14 cellular contexts compared by ENCODE assay signal in the genomic region with DNA sequence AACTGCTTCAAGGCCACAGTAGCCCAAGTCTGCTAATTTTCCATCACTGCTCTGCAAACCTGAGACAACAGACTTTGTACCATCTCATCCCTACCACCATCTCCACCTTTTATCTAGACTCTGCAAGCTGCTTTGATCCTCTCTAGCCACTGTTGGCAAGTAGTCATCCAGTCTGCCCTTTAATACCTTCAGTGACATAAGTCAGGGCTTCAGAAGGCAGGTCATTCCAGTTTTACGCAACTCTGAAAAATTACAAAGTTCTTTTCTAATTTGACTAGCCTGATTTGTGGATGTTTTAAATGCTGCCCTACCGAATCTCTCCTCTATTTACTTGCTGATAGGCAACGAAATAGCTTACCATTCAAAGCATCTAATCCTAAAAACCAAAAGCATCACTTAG. TPM values are rescaled to one million over a fixed set of nuclear protein-coding genes. Genes with fewer than 3 reads are reported as not detected.
A peak's percentile ranks its signal among the peaks of the same experiment; 100 is the strongest.
DNase-seq lines count a peak whose midpoint lies in the region; ATAC-seq, FAIRE-seq and TF ChIP-seq lines count a peak whose summit lies in the region.
"Had no signal": no experiment of that assay in that cellular context is flagged by ENCODE, and none has a peak within 500 bp of the region (broad histone marks: within the 10 kb centered on the region; RNA-seq: fewer than 3 reads in every experiment).

No MANE protein-coding gene starts in this region.

- no peaks in the 10 kb centered on the region for H3K9me3 ChIP-seq in ES-I3 (ENCODE audit: control insufficient read depth, insufficient read depth, low read length)
- H3K9me3 ChIP-seq in kidney (ENCODE audit: control insufficient read depth in 1 of 2, low read length in 2 of 2), result no peaks in the 10 kb centered on the region
- H3K9me3 ChIP-seq: esophagus squamous epithelium, pancreas, upper lobe of left lung had no signal

- no peak for TF ChIP-seq CTCF in kidney (IDR thresholded peaks at IDR 0.05; ENCODE audit: borderline replicate concordance, extremely low read depth, insufficient read depth)

- no peak overlapping the region for H3K27ac ChIP-seq in kidney (ENCODE audit: low read depth in 2 of 2, low read length in 2 of 2)
- H3K27ac ChIP-seq: KMS-11, pancreas had no signal

- H3K4me1 ChIP-seq in ES-I3 (ENCODE audit: insufficient read depth, low read length), result peaks cover 9% of the 10 kb centered on the region
- H3K4me1 ChIP-seq in kidney (ENCODE audit: control insufficient read depth in 1 of 2, insufficient read depth in 1 of 2, low read depth in 1 of 2, low read length in 2 of 2), result peaks cover 7 to 11% of the 10 kb centered on the region in 2 donors

- no peak for FAIRE-seq in kidney (lab: Jason Lieb, UNC)
- FAIRE-seq: bronchial epithelial cell, pancreas had no signal

- H3K9ac ChIP-seq in ES-I3 (ENCODE audit: low read depth, low read length) (peak overlapping the region; percentile 17; the same call in 1 of the 2 replicates), kidney (ENCODE audit: low read length in 2 of 2) (no peak overlapping the region)
- H3K9ac ChIP-seq: KMS-11 had no signal

- H3K36me3 ChIP-seq in ES-I3 (ENCODE audit: insufficient read depth, low read length) (no peaks in the 10 kb centered on the region), kidney (ENCODE audit: control insufficient read depth in 1 of 2, insufficient read depth in 2 of 2, low read length in 2 of 2) (peaks cover 0 to 3% of the 10 kb centered on the region in 2 donors)
- H3K36me3 ChIP-seq: esophagus squamous epithelium, pancreas had no signal

- H3K4me3 ChIP-seq in kidney (ENCODE audit: low read length in 2 of 2) (peak overlapping the region; percentile 20 to 97), skeletal muscle cell (ENCODE audit: low read depth, low read length) (peak overlapping the region; percentile 88)
- H3K4me3 ChIP-seq: pancreas had no signal

- ATAC-seq in GM21576 (IDR thresholded peaks at IDR 0.05; ENCODE audit: unreplicated experiment), result no peak
- no peak for ATAC-seq in HG02884 (IDR thresholded peaks at IDR 0.05; ENCODE audit: unreplicated experiment)
- ATAC-seq: pancreas had no signal

- peak; percentile 35 for DNase-seq in amniotic epithelial cell (ENCODE audit: low read depth)
- DNase-seq in kidney, result no peak
- no peak for DNase-seq in skeletal muscle cell (ENCODE audit: low read depth)
- DNase-seq in activated CD4-positive, alpha-beta T cell treated with anti-CD3 and anti-CD28 coated beads for 4 hours, result no peak
- no peak for DNase-seq in NCI-H446 (lab: John Stamatoyannopoulos, UW)
- DNase-seq: esophagus squamous epithelium, HCEC 1CT, pancreas, upper lobe of left lung had no signal

- intact Hi-C loops in kidney (cut with DNase I), result no loop called here

RNA-seq across cellular contexts. Expression of a gene that starts 2.8 kb away (rescaled TPM):
- total RNA-seq in kidney, result 78.2 TPM
- 46.2 TPM for polyA plus RNA-seq in kidney (ENCODE audit: insufficient read depth, low read depth, low replicate concordance)
